16 cellular contexts compared by ENCODE assay signal in the genomic region with DNA sequence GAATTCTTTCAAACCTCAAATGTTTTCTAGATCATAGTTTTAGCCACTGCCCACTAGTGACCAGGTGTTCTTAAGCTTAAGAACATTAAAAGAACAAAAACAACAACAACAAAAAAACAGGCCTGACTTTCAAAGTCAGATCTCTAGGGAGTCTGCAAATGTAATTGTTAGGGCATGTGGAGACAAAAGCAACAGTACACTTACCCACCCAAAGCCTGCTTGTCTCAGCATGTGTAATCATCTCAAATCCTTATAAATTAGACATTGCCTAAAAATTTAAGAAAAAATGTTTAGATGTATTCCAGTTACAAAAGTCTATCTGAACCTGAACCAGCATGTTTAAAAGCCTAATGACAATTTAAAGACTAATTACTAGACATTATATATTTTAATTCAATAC.
"Had no signal": no experiment of that assay in that cellular context is flagged by ENCODE, and none has a peak within 500 bp of the region (broad histone marks: within the 10 kb centered on the region; RNA-seq: fewer than 3 reads in every experiment).

No MANE protein-coding gene starts in this region.

- FAIRE-seq: small intestine had no signal

- H3K36me3 Mint-ChIP-seq: naive thymus-derived CD4-positive, alpha-beta T cell; stimulated activated effector memory CD8-positive, alpha-beta T cell treated with anti-CD3 and anti-CD28 coated beads, Interleukin-12 subunit alpha, Interleukin-12 subunit beta, amount 100 ng/mL, for 72 hours; WTC11 had no signal

- H3K4me3 ChIP-seq: coronary artery, lower lobe of right lung, tibial nerve, vagina had no signal

- H3K4me3 Mint-ChIP-seq: activated naive CD8-positive, alpha-beta T cell treated with anti-CD3 and anti-CD28 coated beads, Interleukin-2, amount 50 U/mL, for 24 hours; activated T-helper 1 cell treated with anti-CD3 and anti-CD28 coated beads, Interleukin-12 subunit alpha, Interleukin-12 subunit beta, Interleukin-2, Interleukin-4 antibody, amounts not matched to agents 30 ng/mL and 10 ng/mL and 1 ng/mL, durations not matched to agents 14 hours and 24 hours and 36 hours; naive thymus-derived CD4-positive, alpha-beta T cell; stimulated activated effector memory CD8-positive, alpha-beta T cell treated with anti-CD3 and anti-CD28 coated beads, Interleukin-12 subunit alpha, Interleukin-12 subunit beta, amount 100 ng/mL, for 72 hours; WTC11 had no signal

- H3K9me3 Mint-ChIP-seq: activated naive CD8-positive, alpha-beta T cell treated with anti-CD3 and anti-CD28 coated beads, Interleukin-2, amount 50 U/mL, for 24 hours; activated T-helper 1 cell treated with anti-CD3 and anti-CD28 coated beads, Interleukin-12 subunit alpha, Interleukin-12 subunit beta, Interleukin-2, Interleukin-4 antibody, amounts not matched to agents 30 ng/mL and 10 ng/mL and 1 ng/mL, durations not matched to agents 14 hours and 24 hours and 36 hours; WTC11 had no signal

- H3K27ac ChIP-seq: coronary artery, lower lobe of right lung, neutrophil, tibial nerve, vagina had no signal

- H3K27me3 ChIP-seq: neutrophil, tibial nerve, vagina had no signal

- H3K36me3 ChIP-seq: lower lobe of right lung, neutrophil, tibial nerve, vagina had no signal

- H3K27me3 Mint-ChIP-seq: activated naive CD8-positive, alpha-beta T cell treated with anti-CD3 and anti-CD28 coated beads, Interleukin-2, amount 50 U/mL, for 24 hours; naive thymus-derived CD4-positive, alpha-beta T cell had no signal

- H3K4me1 Mint-ChIP-seq: activated naive CD8-positive, alpha-beta T cell treated with anti-CD3 and anti-CD28 coated beads, Interleukin-2, amount 50 U/mL, for 24 hours; naive thymus-derived CD4-positive, alpha-beta T cell; stimulated activated effector memory CD8-positive, alpha-beta T cell treated with anti-CD3 and anti-CD28 coated beads, Interleukin-12 subunit alpha, Interleukin-12 subunit beta, amount 100 ng/mL, for 72 hours had no signal

- H3K9me3 ChIP-seq: lower lobe of right lung, neutrophil, tibial nerve, vagina had no signal

- H3K4me1 ChIP-seq: lower lobe of right lung, tibial nerve, vagina had no signal

- DNase-seq: activated CD4-positive, alpha-beta T cell treated with anti-CD3 and anti-CD28 coated beads for 48 hours; activated naive CD4-positive, alpha-beta T cell treated with Interleukin-2 at 50 U/mL for 16 hours; activated naive CD8-positive, alpha-beta T cell treated with anti-CD3 and anti-CD28 coated beads, Interleukin-2, amount 50 U/mL, for 24 hours; caudate nucleus; effector CD4-positive, alpha-beta T cell; lower lobe of right lung; naive thymus-derived CD4-positive, alpha-beta T cell; posterior cingulate gyrus; small intestine had no signal

- H3K27ac Mint-ChIP-seq: activated naive CD8-positive, alpha-beta T cell treated with anti-CD3 and anti-CD28 coated beads, Interleukin-2, amount 50 U/mL, for 24 hours; activated T-helper 1 cell treated with anti-CD3 and anti-CD28 coated beads, Interleukin-12 subunit alpha, Interleukin-12 subunit beta, Interleukin-2, Interleukin-4 antibody, amounts not matched to agents 30 ng/mL and 10 ng/mL and 1 ng/mL, durations not matched to agents 14 hours and 24 hours and 36 hours; naive thymus-derived CD4-positive, alpha-beta T cell; stimulated activated effector memory CD8-positive, alpha-beta T cell treated with anti-CD3 and anti-CD28 coated beads, Interleukin-12 subunit alpha, Interleukin-12 subunit beta, amount 100 ng/mL, for 72 hours had no signal
